ENCODE assay signal across 8 cellular contexts in genomic region chr9:3508531-3509374, GRCh38. TPM values are rescaled to one million over a fixed set of nuclear protein-coding genes. Genes with fewer than 3 reads are reported as not detected.
DNase-seq lines count a peak whose midpoint lies in the region; ATAC-seq and TF ChIP-seq lines count a peak whose summit lies in the region.

No MANE protein-coding gene starts in this region.

- peak overlapping the region; percentile 40 for H3K4me3 Mint-ChIP-seq in dendritic cell treated with granulocyte-macrophage colony-stimulating factor and Interleukin-4, amounts not matched to agents 40 ng/mL and 50 ng/mL, for 4 days

- peak; percentile 87 for DNase-seq in NCI-H2107 treated with DMSO at 0.1 percent for 48 hours (lab: John Stamatoyannopoulos, UW; ENCODE audit: unreplicated experiment)
- no peak for DNase-seq in NCI-H2107 (lab: John Stamatoyannopoulos, UW)
- peak; percentile 63 to 71 for DNase-seq in NCI-H446 (lab: John Stamatoyannopoulos, UW)
- no peak for DNase-seq in sigmoid colon
- DNase-seq in epidermal melanocyte (ENCODE audit: insufficient read length, low spot score): no peak
- DNase-seq in HK-2 (ENCODE audit: unreplicated experiment): no peak

- intact Hi-C loops in dendritic cell treated with granulocyte-macrophage colony-stimulating factor and Interleukin-4, amounts not matched to agents 40 ng/mL and 50 ng/mL, for 4 days (cut with micrococcal nuclease): no loop called here
- intact Hi-C loops in sigmoid colon (cut with DNase I): no loop called here

- no peaks in the 10 kb centered on the region for H3K36me3 Mint-ChIP-seq in dendritic cell treated with granulocyte-macrophage colony-stimulating factor and Interleukin-4, amounts not matched to agents 40 ng/mL and 50 ng/mL, for 4 days (ENCODE audit: low read depth)

- peak overlapping the region; percentile 80 for H3K27ac Mint-ChIP-seq in dendritic cell treated with granulocyte-macrophage colony-stimulating factor and Interleukin-4, amounts not matched to agents 40 ng/mL and 50 ng/mL, for 4 days

- TF ChIP-seq POLR2A in sigmoid colon (IDR thresholded peaks at IDR 0.05): no peak

- WGBS in sigmoid colon, 2 donors: 65 to 70% methylated on average over 6 of the region's 6 CpGs

- no peaks in the 10 kb centered on the region for H3K27me3 ChIP-seq in sigmoid colon

- no peaks in the 10 kb centered on the region for H3K9me3 ChIP-seq in sigmoid colon

- peak; percentile 69 for ATAC-seq in HG02970 (IDR thresholded peaks at IDR 0.05; ENCODE audit: low FRiP score, unreplicated experiment)

- peak overlapping the region in 2 of 4 donors; percentile 12 to 31 for H3K4me3 ChIP-seq in sigmoid colon

- H3K36me3 ChIP-seq in sigmoid colon: no peaks in the 10 kb centered on the region

- no peak for TF ChIP-seq CTCF in sigmoid colon (IDR thresholded peaks at IDR 0.05)

- H3K27me3 Mint-ChIP-seq in dendritic cell treated with granulocyte-macrophage colony-stimulating factor and Interleukin-4, amounts not matched to agents 40 ng/mL and 50 ng/mL, for 4 days: no peaks in the 10 kb centered on the region

- no peaks in the 10 kb centered on the region for H3K9me3 Mint-ChIP-seq in dendritic cell treated with granulocyte-macrophage colony-stimulating factor and Interleukin-4, amounts not matched to agents 40 ng/mL and 50 ng/mL, for 4 days

- H3K4me1 ChIP-seq in sigmoid colon: peaks cover 0 to 20% (median 5%) of the 10 kb centered on the region in 4 donors

- H3K27ac ChIP-seq in sigmoid colon: peak overlapping the region; percentile 25 to 56 (median 40)

- H3K4me1 Mint-ChIP-seq in dendritic cell treated with granulocyte-macrophage colony-stimulating factor and Interleukin-4, amounts not matched to agents 40 ng/mL and 50 ng/mL, for 4 days (ENCODE audit: low read depth): peaks cover 18% of the 10 kb centered on the region

- TF ChIP-seq EP300 in sigmoid colon (IDR thresholded peaks at IDR 0.05): no peak

RNA-seq across cellular contexts. Expression of gene RFX3, which starts 17.0 kb away (rescaled TPM):
- total RNA-seq in sigmoid colon: 10 to 100 TPM in 2 of 4 donors, 1 to 10 TPM in 2; 6.4 to 15.0 (median 9.6) TPM
- polyA plus RNA-seq in sigmoid colon: 1 to 10 TPM in 2 of 3 donors, under 1 TPM in 1; 0.69 to 2.8 (median 1.2) TPM

Comparison
In these comparisons a context has a peak if more than half of its experiments do, and no peak if none do; other contexts are left out.
1. DNase-seq: peak in NCI-H2107 treated with DMSO at 0.1 percent for 48 hours (single experiment) and NCI-H446 (2 of 2); none in NCI-H2107 (single experiment), sigmoid colon (single experiment), epidermal melanocyte (single experiment) and HK-2 (single experiment).